11 cellular contexts compared by ENCODE assay signal in the genomic region with DNA sequence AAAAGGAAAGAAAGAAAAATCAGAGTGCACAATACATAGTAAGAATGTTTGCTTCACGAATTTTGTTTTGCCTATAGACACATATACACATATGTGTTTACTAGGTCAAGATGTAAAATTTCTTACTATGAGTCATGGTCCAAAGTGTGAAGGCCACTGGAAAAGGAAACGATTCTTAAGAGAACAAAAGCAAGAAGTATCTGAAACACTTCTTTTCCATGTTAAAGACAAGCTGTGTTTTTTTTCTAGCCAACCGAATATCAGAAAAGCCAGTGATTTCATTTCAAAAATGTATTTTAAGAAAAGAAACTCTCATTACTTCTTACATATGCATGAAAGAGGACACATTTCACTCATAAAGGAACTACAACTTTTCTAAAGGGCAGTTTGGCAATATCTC. TPM values are rescaled to one million over a fixed set of nuclear protein-coding genes. Genes with fewer than 3 reads are reported as not detected.
A peak's percentile ranks its signal among the peaks of the same experiment; 100 is the strongest.
DNase-seq lines count a peak whose midpoint lies in the region; ATAC-seq and TF ChIP-seq lines count a peak whose summit lies in the region.
"Had no signal": no experiment of that assay in that cellular context is flagged by ENCODE, and none has a peak within 500 bp of the region (broad histone marks: within the 10 kb centered on the region; RNA-seq: fewer than 3 reads in every experiment).

No MANE protein-coding gene starts in this region.

- CTCF ChIA-PET in activated naive CD4-positive, alpha-beta T cell treated with anti-CD3 and anti-CD28 coated beads, Interleukin-2, amount 10 ng/mL, durations not matched to agents 7 days and 5 days (lab: Charles Lee): interaction anchor here (1.2 kb wide), 2 partner anchors 41 to 51 kb away, joined by 3 to 4 read pairs; no protein-coding TSS in a partner anchor

- H3K9me3 Mint-ChIP-seq in activated naive CD4-positive, alpha-beta T cell treated with anti-CD3 and anti-CD28 coated beads, Interleukin-2, amount 10 ng/mL, durations not matched to agents 7 days and 5 days: no peaks in the 10 kb centered on the region
- H3K9me3 Mint-ChIP-seq in activated T-helper 17 cell treated with anti-CD3 and anti-CD28 coated beads, Interleukin-2, amount 50 U/mL, for 72 hours: no peaks in the 10 kb centered on the region
- H3K9me3 Mint-ChIP-seq in type B pancreatic cell: no peaks in the 10 kb centered on the region

- no peak for DNase-seq in activated naive CD4-positive, alpha-beta T cell treated with anti-CD3 and anti-CD28 coated beads, Interleukin-2, amount 10 ng/mL, durations not matched to agents 7 days and 5 days
- no peak for DNase-seq in activated naive CD4-positive, alpha-beta T cell treated with anti-CD3 and anti-CD28 coated beads, Interleukin-2, amount 50 U/mL, for 16 hours
- DNase-seq in type B pancreatic cell (ENCODE audit: extremely low spot score, unreplicated experiment): no peak
- DNase-seq in amygdala (lab: John Stamatoyannopoulos, UW): no peak
- DNase-seq in activated CD4-positive, alpha-beta T cell treated with anti-CD3 and anti-CD28 coated beads for 4 hours: no peak
- no peak for DNase-seq in stimulated activated CD4-positive, alpha-beta T cell treated with anti-CD3 and anti-CD28 coated beads, Interleukin-4, amount 100 ng/mL, for 24 hours
- DNase-seq: cortex of kidney, NCI-H2171 treated with DMSO at 0.1 percent for 48 hours had no signal

- no peaks in the 10 kb centered on the region for H3K27me3 Mint-ChIP-seq in activated naive CD4-positive, alpha-beta T cell treated with anti-CD3 and anti-CD28 coated beads, Interleukin-2, amount 10 ng/mL, durations not matched to agents 7 days and 5 days
- H3K27me3 Mint-ChIP-seq in activated T-helper 17 cell treated with anti-CD3 and anti-CD28 coated beads, Interleukin-2, amount 50 U/mL, for 72 hours: no peaks in the 10 kb centered on the region
- H3K27me3 Mint-ChIP-seq in type B pancreatic cell: no peaks in the 10 kb centered on the region

- no peak for TF ChIP-seq CTCF in type B pancreatic cell (conservative IDR thresholded peaks at IDR 0.05)

- H3K4me1 Mint-ChIP-seq in activated naive CD4-positive, alpha-beta T cell treated with anti-CD3 and anti-CD28 coated beads, Interleukin-2, amount 10 ng/mL, durations not matched to agents 7 days and 5 days: peaks cover 37% of the 10 kb centered on the region
- H3K4me1 Mint-ChIP-seq in activated T-helper 17 cell treated with anti-CD3 and anti-CD28 coated beads, Interleukin-2, amount 50 U/mL, for 72 hours: peaks cover 20% of the 10 kb centered on the region
- H3K4me1 Mint-ChIP-seq in type B pancreatic cell (ENCODE audit: unreplicated experiment): peaks cover 19% of the 10 kb centered on the region

- H3K4me3 Mint-ChIP-seq in activated naive CD4-positive, alpha-beta T cell treated with anti-CD3 and anti-CD28 coated beads, Interleukin-2, amount 10 ng/mL, durations not matched to agents 7 days and 5 days: no peak overlapping the region
- peak overlapping the region; percentile 86 for H3K4me3 Mint-ChIP-seq in activated T-helper 17 cell treated with anti-CD3 and anti-CD28 coated beads, Interleukin-2, amount 50 U/mL, for 72 hours
- H3K4me3 Mint-ChIP-seq in type B pancreatic cell: no peak overlapping the region
- H3K4me3 Mint-ChIP-seq: WTC11 had no signal

- peak overlapping the region; percentile 97 for H3K27ac Mint-ChIP-seq in activated naive CD4-positive, alpha-beta T cell treated with anti-CD3 and anti-CD28 coated beads, Interleukin-2, amount 10 ng/mL, durations not matched to agents 7 days and 5 days
- peak overlapping the region; percentile 94 for H3K27ac Mint-ChIP-seq in activated T-helper 17 cell treated with anti-CD3 and anti-CD28 coated beads, Interleukin-2, amount 50 U/mL, for 72 hours
- H3K27ac Mint-ChIP-seq in type B pancreatic cell: peak overlapping the region; percentile 51
- H3K27ac Mint-ChIP-seq: WTC11 had no signal

- peaks cover 34% of the 10 kb centered on the region for H3K36me3 Mint-ChIP-seq in activated naive CD4-positive, alpha-beta T cell treated with anti-CD3 and anti-CD28 coated beads, Interleukin-2, amount 10 ng/mL, durations not matched to agents 7 days and 5 days
- H3K36me3 Mint-ChIP-seq in activated T-helper 17 cell treated with anti-CD3 and anti-CD28 coated beads, Interleukin-2, amount 50 U/mL, for 72 hours (ENCODE audit: low read depth): peaks cover 15% of the 10 kb centered on the region
- peaks cover 8% of the 10 kb centered on the region for H3K36me3 Mint-ChIP-seq in type B pancreatic cell

- ATAC-seq in HG02938 (IDR thresholded peaks at IDR 0.05; ENCODE audit: unreplicated experiment): peak; percentile 50
- ATAC-seq in activated T-helper 17 cell treated with anti-CD3 and anti-CD28 coated beads, Interleukin-2, amount 50 U/mL, for 72 hours (replicated peaks): no peak
- ATAC-seq: WTC11 had no signal

RNA-seq across cellular contexts. Expression of gene PECR, which starts 24.9 kb away (rescaled TPM):
- total RNA-seq in activated T-helper 17 cell treated with anti-CD3 and anti-CD28 coated beads, Interleukin-2, amount 50 U/mL, for 72 hours: 10 to 100 TPM; 27.7 to 27.8 TPM
- 13.9 and 19.0 TPM in 2 replicates for total RNA-seq in type B pancreatic cell (ENCODE audit: low replicate concordance)

RNA-seq across cellular contexts. Expression of gene TMEM169, which starts 25.0 kb away (rescaled TPM):
- total RNA-seq in activated T-helper 17 cell treated with anti-CD3 and anti-CD28 coated beads, Interleukin-2, amount 50 U/mL, for 72 hours: 1 to 10 TPM; 1.4 to 1.5 TPM
- 2.1 and 5.1 TPM in 2 replicates for total RNA-seq in type B pancreatic cell (ENCODE audit: low replicate concordance)

RNA-seq across cellular contexts. Expression of gene MREG, which starts 43.4 kb away (rescaled TPM):
- total RNA-seq in activated T-helper 17 cell treated with anti-CD3 and anti-CD28 coated beads, Interleukin-2, amount 50 U/mL, for 72 hours: 10 to 100 TPM in 1 of 2 donors, 1 to 10 TPM in 1; 7.5 to 22.0 TPM
- total RNA-seq in type B pancreatic cell (ENCODE audit: low replicate concordance): 15.7 and 21.2 TPM in 2 replicates

RNA-seq across cellular contexts. Expression of gene XRCC5, which starts 52.4 kb away (rescaled TPM):
- total RNA-seq in activated T-helper 17 cell treated with anti-CD3 and anti-CD28 coated beads, Interleukin-2, amount 50 U/mL, for 72 hours: 100 to 1,000 TPM; 391 to 617 TPM
- total RNA-seq in type B pancreatic cell (ENCODE audit: low replicate concordance): 266 and 349 TPM in 2 replicates
